In genomic region chr3:119258915-119259314, GRCh38 we compare ENCODE assay signal across 10 cellular contexts. TPM values are rescaled to one million over a fixed set of nuclear protein-coding genes. Genes with fewer than 3 reads are reported as not detected.
DNase-seq lines count a peak whose midpoint lies in the region; ATAC-seq and TF ChIP-seq lines count a peak whose summit lies in the region.
"Had no signal": no experiment of that assay in that cellular context is flagged by ENCODE, and none has a peak within 500 bp of the region (broad histone marks: within the 10 kb centered on the region; RNA-seq: fewer than 3 reads in every experiment).

No MANE protein-coding gene starts in this region.

- TF ChIP-seq EP300 in esophagus muscularis mucosa (IDR thresholded peaks at IDR 0.05), result no peak

- intact Hi-C loops in esophagus muscularis mucosa (cut with DNase I), result no loop called here
- intact Hi-C loops in adrenal gland (cut with DNase I), result no loop called here

- ATAC-seq in GM21515 (IDR thresholded peaks at IDR 0.05; ENCODE audit: unreplicated experiment) (peak; percentile 94), HG03457 (IDR thresholded peaks at IDR 0.05; ENCODE audit: unreplicated experiment) (peak; percentile 78), esophagus mucosa (peak; percentile 41)
- ATAC-seq: T-helper 17 cell had no signal

- H3K27ac ChIP-seq in esophagus muscularis mucosa (replicated peaks in 1 of 4) (no peak overlapping the region), adrenal gland (no peak overlapping the region)

- no peak for TF ChIP-seq CTCF in GM12865 (IDR thresholded peaks at IDR 0.05; ENCODE audit: insufficient read depth, low read depth, low read length, missing control alignments)
- no peak for TF ChIP-seq CTCF in esophagus muscularis mucosa (IDR thresholded peaks at IDR 0.05)
- TF ChIP-seq CTCF in adrenal gland (IDR thresholded peaks at IDR 0.05), result no peak

- H3K27me3 ChIP-seq in esophagus muscularis mucosa, result no peaks in the 10 kb centered on the region
- H3K27me3 ChIP-seq in adrenal gland, result no peaks in the 10 kb centered on the region

- H3K4me3 ChIP-seq in GM12865 (ENCODE audit: low read depth, low read length), result no peak overlapping the region
- H3K4me3 ChIP-seq in esophagus muscularis mucosa, result no peak overlapping the region
- no peak overlapping the region for H3K4me3 ChIP-seq in adrenal gland

- H3K4me1 ChIP-seq in esophagus muscularis mucosa (peaks cover 0 to 14% (median 8%) of the 10 kb centered on the region in 4 donors), adrenal gland (replicated peaks in 1 of 2) (peaks cover 0 to 7% of the 10 kb centered on the region in 2 donors)

- H3K36me3 ChIP-seq in esophagus muscularis mucosa (no peaks in the 10 kb centered on the region), adrenal gland (replicated peaks in 1 of 2) (no peaks in the 10 kb centered on the region)

- peak; percentile 29 for DNase-seq in GM12865 (ENCODE audit: low read depth)
- no peak for DNase-seq in esophagus muscularis mucosa (ENCODE audit: extremely low spot score)
- no peak for DNase-seq in adrenal gland
- DNase-seq in NCI-H128 (lab: John Stamatoyannopoulos, UW; ENCODE audit: unreplicated experiment), result no peak
- DNase-seq in NCI-H1092 (lab: John Stamatoyannopoulos, UW), result no peak
- DNase-seq: IMR-90, T-helper 17 cell had no signal

- no peaks in the 10 kb centered on the region for H3K9me3 ChIP-seq in esophagus muscularis mucosa
- no peaks in the 10 kb centered on the region for H3K9me3 ChIP-seq in adrenal gland (replicated peaks in 1 of 3)

- TF ChIP-seq POLR2A in esophagus muscularis mucosa (IDR thresholded peaks at IDR 0.05; ENCODE audit: low read depth) (no peak), adrenal gland (IDR thresholded peaks at IDR 0.05) (no peak)

- 18% methylated on average over 1 of the region's 1 CpG for WGBS in esophagus muscularis mucosa
- WGBS in adrenal gland, 4 donors, result 19 to 24% (median 22%) methylated on average over 1 of the region's 1 CpG

RNA-seq across cellular contexts. Expression of gene B4GALT4, which starts 18.2 kb away (rescaled TPM):
- total RNA-seq in esophagus mucosa, result 15.8 TPM
- total RNA-seq in esophagus muscularis mucosa, result 10 to 100 TPM; 13.3 to 15.4 (median 14.0) TPM
- total RNA-seq in adrenal gland, result 10 to 100 TPM; 10.3 to 17.8 (median 15.1) TPM
- polyA plus RNA-seq in adrenal gland, result 10 to 100 TPM; 15.1 to 23.1 (median 17.0) TPM

RNA-seq across cellular contexts. Expression of gene ARHGAP31, which starts 35.3 kb away (rescaled TPM):
- total RNA-seq in esophagus mucosa (4.3 TPM), esophagus muscularis mucosa (10 to 100 TPM; 14.5 to 25.9 (median 23.1) TPM), adrenal gland (10 to 100 TPM in 5 of 8 donors, 1 to 10 TPM in 3; 5.9 to 21.8 (median 11.6) TPM)
- polyA plus RNA-seq in adrenal gland, result 1 to 10 TPM; 2.9 to 4.6 (median 4.3) TPM

Comparison
In these comparisons a context has a peak if more than half of its experiments do, and no peak if none do; other contexts are left out.
1. ATAC-seq: peak in every context shown above with its lines; median percentile 94 in GM21515; 78 in HG03457; 41 in esophagus mucosa.